In genomic region chr7:142313528-142313927, GRCh38 we compare ENCODE assay signal across 25 cellular contexts. TPM values are rescaled to one million over a fixed set of nuclear protein-coding genes. Genes with fewer than 3 reads are reported as not detected.
DNase-seq lines count a peak whose midpoint lies in the region; ATAC-seq and TF ChIP-seq lines count a peak whose summit lies in the region.
"Had no signal": no experiment of that assay in that cellular context is flagged by ENCODE, and none has a peak within 500 bp of the region (broad histone marks: within the 10 kb centered on the region; RNA-seq: fewer than 3 reads in every experiment).

No MANE protein-coding gene starts in this region.

- peaks cover 9 to 14% of the 10 kb centered on the region in 2 donors for H3K27me3 Mint-ChIP-seq in CD4-positive, alpha-beta memory T cell
- H3K27me3 Mint-ChIP-seq in activated CD8-positive, alpha-beta T cell treated with anti-CD3 and anti-CD28 coated beads for 36 hours: peaks cover 4% of the 10 kb centered on the region

- peaks cover 6 to 27% (median 9%) of the 10 kb centered on the region in 4 donors for H3K4me1 Mint-ChIP-seq in CD4-positive, alpha-beta memory T cell
- peaks cover 16% of the 10 kb centered on the region for H3K4me1 Mint-ChIP-seq in activated CD8-positive, alpha-beta T cell treated with anti-CD3 and anti-CD28 coated beads for 36 hours (ENCODE audit: low read depth)

- peaks cover 12% of the 10 kb centered on the region for H3K4me1 ChIP-seq in CD4-positive, alpha-beta memory T cell (ENCODE audit: insufficient read depth, low read length)
- no peaks in the 10 kb centered on the region for H3K4me1 ChIP-seq in mucosa of descending colon (ENCODE audit: low read depth)
- H3K4me1 ChIP-seq: adrenal gland had no signal

- H3K27ac ChIP-seq in CD4-positive, alpha-beta memory T cell (ENCODE audit: low read depth, low read length): no peak overlapping the region
- H3K27ac ChIP-seq: adrenal gland, dorsolateral prefrontal cortex, RWPE1 had no signal

- peak overlapping the region; percentile 17 to 67 (median 58) for H3K4me3 Mint-ChIP-seq in CD4-positive, alpha-beta memory T cell
- peak overlapping the region; percentile 49 for H3K4me3 Mint-ChIP-seq in activated CD8-positive, alpha-beta T cell treated with anti-CD3 and anti-CD28 coated beads for 36 hours

- intact Hi-C loops in CD4-positive, alpha-beta memory T cell (cut with micrococcal nuclease): no loop called here
- intact Hi-C loops in activated CD8-positive, alpha-beta T cell treated with anti-CD3 and anti-CD28 coated beads for 36 hours (cut with micrococcal nuclease): no loop called here
- intact Hi-C loops in mucosa of descending colon (cut with DNase I, micrococcal nuclease): no loop called here

- TF ChIP-seq CTCF in activated CD8-positive, alpha-beta T cell treated with anti-CD3 and anti-CD28 coated beads for 36 hours (IDR thresholded peaks at IDR 0.05): no peak
- TF ChIP-seq CTCF in mucosa of descending colon (IDR thresholded peaks at IDR 0.05): no peak

- no peak overlapping the region for H3K4me3 ChIP-seq in CD4-positive, alpha-beta memory T cell (ENCODE audit: low read length in 2 of 2)
- no peak overlapping the region for H3K4me3 ChIP-seq in mucosa of descending colon
- H3K4me3 ChIP-seq: adrenal gland, dorsolateral prefrontal cortex had no signal

- peak; percentile 38 for DNase-seq in activated CD4-positive, alpha-beta T cell treated with anti-CD3 and anti-CD28 coated beads for 48 hours
- DNase-seq in activated CD4-positive, alpha-beta T cell treated with anti-CD3 and anti-CD28 coated beads, Interleukin-2, amount 50 U/mL, for 4 hours: no peak
- DNase-seq in CD4-positive, alpha-beta memory T cell: peak in 4 of 5 donors; percentile 30 to 61 (median 38)
- DNase-seq in activated CD8-positive, alpha-beta T cell treated with anti-CD3 and anti-CD28 coated beads for 36 hours: peak; percentile 53
- DNase-seq in mucosa of descending colon: no peak
- no peak for DNase-seq in left lobe of liver (ENCODE audit: low spot score)
- DNase-seq: adrenal gland; C1 segment of cervical spinal cord; DMS53; dorsolateral prefrontal cortex; left ventricle myocardium superior; NCI-H1694 treated with DMSO at 0.1 percent for 48 hours; NCI-H226; NK-92 treated with Interleukin-12 subunit alpha and Interleukin-12 subunit beta, amount 100 ng/mL, for 24 hours; posterior cingulate gyrus; stimulated activated CD4-positive, alpha-beta T cell treated with anti-CD3 and anti-CD28 coated beads, Interleukin-4, amount 100 ng/mL, for 4 hours had no signal

- CTCF ChIA-PET in CD4-positive, alpha-beta memory T cell (lab: Charles Lee; ENCODE audit: partially characterized antibody): interaction anchor here (0.6 to 10.4 kb wide), 5 partner anchors 10 to 500 kb away, joined by 3 to 104 read pairs (median 4); no protein-coding TSS in a partner anchor
- CTCF ChIA-PET in activated CD8-positive, alpha-beta T cell treated with anti-CD3 and anti-CD28 coated beads for 36 hours (lab: Charles Lee): interaction anchor here (1.1 to 4.1 kb wide), 4 partner anchors 9 to 338 kb away, joined by 3 to 43 read pairs (median 12); no protein-coding TSS in a partner anchor

- H3K36me3 Mint-ChIP-seq in CD4-positive, alpha-beta memory T cell: no peaks in the 10 kb centered on the region
- H3K36me3 Mint-ChIP-seq in activated CD8-positive, alpha-beta T cell treated with anti-CD3 and anti-CD28 coated beads for 36 hours (ENCODE audit: low read depth): no peaks in the 10 kb centered on the region

- peak overlapping the region in 6 of 7 donors; percentile 46 to 88 (median 67) for H3K27ac Mint-ChIP-seq in CD4-positive, alpha-beta memory T cell
- no peak overlapping the region for H3K27ac Mint-ChIP-seq in activated CD8-positive, alpha-beta T cell treated with anti-CD3 and anti-CD28 coated beads for 36 hours

- H3K36me3 ChIP-seq in CD4-positive, alpha-beta memory T cell (ENCODE audit: insufficient read depth, low read length): no peaks in the 10 kb centered on the region
- no peaks in the 10 kb centered on the region for H3K36me3 ChIP-seq in mucosa of descending colon (ENCODE audit: low read depth)
- H3K36me3 ChIP-seq: adrenal gland had no signal

- POLR2A ChIA-PET in CD4-positive, alpha-beta memory T cell (lab: Charles Lee; ENCODE audit: partially characterized antibody): interaction anchor here (0.9 to 3.8 kb wide), 11 partner anchors 10 to 937 kb away, joined by 3 to 19 read pairs (median 5); no protein-coding TSS in a partner anchor
- POLR2A ChIA-PET in activated CD8-positive, alpha-beta T cell treated with anti-CD3 and anti-CD28 coated beads for 36 hours (lab: Charles Lee): interaction anchor here (1.0 kb wide), 1 partner anchor 484 kb away, joined by 3 read pairs; no protein-coding TSS in a partner anchor

- no peaks in the 10 kb centered on the region for H3K9me3 ChIP-seq in CD4-positive, alpha-beta memory T cell (ENCODE audit: control insufficient read depth in 1 of 2, low read length in 2 of 2)
- no peaks in the 10 kb centered on the region for H3K9me3 ChIP-seq in mucosa of descending colon
- H3K9me3 ChIP-seq: adrenal gland had no signal

- no peaks in the 10 kb centered on the region for H3K9me3 Mint-ChIP-seq in CD4-positive, alpha-beta memory T cell
- no peaks in the 10 kb centered on the region for H3K9me3 Mint-ChIP-seq in activated CD8-positive, alpha-beta T cell treated with anti-CD3 and anti-CD28 coated beads for 36 hours

- peak; percentile 77 for ATAC-seq in activated CD8-positive, alpha-beta T cell treated with anti-CD3 and anti-CD28 coated beads for 36 hours
- ATAC-seq in mucosa of descending colon (peak; percentile 31), left lobe of liver (no peak), GM19395 (IDR thresholded peaks at IDR 0.05; ENCODE audit: unreplicated experiment) (no peak), HG02623 (IDR thresholded peaks at IDR 0.05; ENCODE audit: unreplicated experiment) (no peak)
- ATAC-seq: HCT116, left ventricle myocardium superior had no signal

- H3K27me3 ChIP-seq in CD4-positive, alpha-beta memory T cell (ENCODE audit: insufficient read depth, low read length): no peaks in the 10 kb centered on the region
- H3K27me3 ChIP-seq: adrenal gland had no signal

RNA-seq across cellular contexts. Expression of gene PRSS58, which starts 55.7 kb away (rescaled TPM):
- not detected for total RNA-seq in CD4-positive, alpha-beta memory T cell
- not detected for polyA plus RNA-seq in CD4-positive, alpha-beta memory T cell
- not detected for total RNA-seq in activated CD8-positive, alpha-beta T cell treated with anti-CD3 and anti-CD28 coated beads for 36 hours
- total RNA-seq in mucosa of descending colon: not detected
- not detected for total RNA-seq in left lobe of liver
- total RNA-seq: A172, adrenal gland, dorsolateral prefrontal cortex, left ventricle myocardium superior, MCF 10A, myocyte, skeletal muscle tissue had no signal
- polyA plus RNA-seq: adrenal gland, esophagus had no signal

Comparison
In these comparisons a context has a peak if more than half of its experiments do, and no peak if none do; other contexts are left out.
1. DNase-seq: peak in activated CD4-positive, alpha-beta T cell treated with anti-CD3 and anti-CD28 coated beads for 48 hours (single experiment), CD4-positive, alpha-beta memory T cell (4 of 5) and activated CD8-positive, alpha-beta T cell treated with anti-CD3 and anti-CD28 coated beads for 36 hours (single experiment); none in activated CD4-positive, alpha-beta T cell treated with anti-CD3 and anti-CD28 coated beads, Interleukin-2, amount 50 U/mL, for 4 hours (0 of 2), mucosa of descending colon (0 of 3) and left lobe of liver (single experiment).
2. ATAC-seq: peak in activated CD8-positive, alpha-beta T cell treated with anti-CD3 and anti-CD28 coated beads for 36 hours (single experiment) and mucosa of descending colon (single experiment); none in left lobe of liver (single experiment), GM19395 (single experiment) and HG02623 (single experiment).